Comparison of ENCODE assay signal across 1 cellular context in genomic region chr2:28392297-28393114, GRCh38.
TF ChIP-seq lines count a peak whose summit lies in the region.

Gene FOSL2 (plus strand): TSS chr2:28392858. CDS start chr2:28393721, 863 bp downstream.

TF ChIP-seq in SK-N-SH treated with all-trans-retinoic acid at 6 μM for 48 hours, 23 proteins besides CTCF, POLR2A, EP300 and RAD21 (continued from another document):
- no peak for TF ChIP-seq POU6F1 (CRISPR knock-in tag; IDR thresholded peaks at IDR 0.05; ENCODE audit: borderline replicate concordance, low read depth)
